ENCODE assay signal across 15 cellular contexts in the genomic region with DNA sequence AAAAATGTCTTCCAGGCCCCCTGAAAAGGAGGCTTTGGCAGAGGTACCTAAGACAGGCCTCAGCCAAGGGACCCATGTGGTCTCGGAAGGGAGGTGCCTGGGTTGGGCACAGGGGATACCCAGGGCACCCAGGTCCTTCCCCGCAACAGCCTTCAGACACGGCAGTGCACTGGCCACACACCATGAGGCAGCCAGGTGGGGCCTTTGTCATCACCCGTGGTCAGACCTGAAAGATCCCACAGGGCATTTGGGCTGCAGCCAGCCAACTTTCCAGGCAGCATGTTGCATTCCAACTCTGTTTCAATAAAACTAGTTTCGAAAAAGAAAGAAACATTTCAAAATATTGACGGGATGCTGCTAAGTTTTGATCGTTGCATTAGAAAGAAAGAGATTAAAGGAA. TPM values are rescaled to one million over a fixed set of nuclear protein-coding genes. Genes with fewer than 3 reads are reported as not detected.
DNase-seq lines count a peak whose midpoint lies in the region; ATAC-seq, FAIRE-seq and TF ChIP-seq lines count a peak whose summit lies in the region.
"Had no signal": no experiment of that assay in that cellular context is flagged by ENCODE, and none has a peak within 500 bp of the region (broad histone marks: within the 10 kb centered on the region; RNA-seq: fewer than 3 reads in every experiment).

No MANE protein-coding gene starts in this region.

- H3K36me3 ChIP-seq in right lobe of liver: no peaks in the 10 kb centered on the region
- no peaks in the 10 kb centered on the region for H3K36me3 ChIP-seq in HepG2 (replicated peaks in 1 of 2; ENCODE audit: control insufficient read depth in 1 of 2, insufficient read depth in 2 of 2, low read length in 2 of 2)
- no peaks in the 10 kb centered on the region for H3K36me3 ChIP-seq in kidney (ENCODE audit: control insufficient read depth in 1 of 2, insufficient read depth in 2 of 2, low read length in 2 of 2)
- no peaks in the 10 kb centered on the region for H3K36me3 ChIP-seq in transverse colon

- POLR2A ChIA-PET in HepG2 (lab: Yijun Ruan, JAX): no interaction called here

- no peak for TF ChIP-seq CTCF in right lobe of liver (IDR thresholded peaks at IDR 0.05)
- no peak for TF ChIP-seq CTCF in HepG2 (CRISPR knock-in tag; IDR thresholded peaks at IDR 0.05)
- no peak for TF ChIP-seq CTCF in kidney (IDR thresholded peaks at IDR 0.05; ENCODE audit: borderline replicate concordance, extremely low read depth, insufficient read depth)
- TF ChIP-seq CTCF in transverse colon (IDR thresholded peaks at IDR 0.05): no peak

- intact Hi-C loops in right lobe of liver (cut with DNase I) (no loop called here), HepG2 (cut with micrococcal nuclease; ENCODE audit: unreplicated experiment) (no loop called here), kidney (cut with DNase I) (no loop called here), transverse colon (cut with DNase I; ENCODE audit: low total_unique reads) (no loop called here)

- H3K4me2 ChIP-seq in HepG2 (ENCODE audit: low read depth, low read length): no peak overlapping the region

- peak in 2 of 3 donors; percentile 39 to 67 for DNase-seq in right lobe of liver
- DNase-seq in HepG2 (ENCODE audit: low spot score): no peak
- peak; percentile 47 for DNase-seq in RPMI8226
- peak; percentile 77 for DNase-seq in kidney
- DNase-seq in transverse colon: peak; percentile 37
- no peak for DNase-seq in NCI-H1092 (lab: John Stamatoyannopoulos, UW)
- DNase-seq in NOMO-1 treated with dmso at 0.1 percent for 144 hours (lab: John Stamatoyannopoulos, UW; ENCODE audit: unreplicated experiment): no peak
- DNase-seq in activated CD4-positive, alpha-beta T cell treated with anti-CD3 and anti-CD28 coated beads, Interleukin-2, amount 50 U/mL, for 1 hour: no peak
- DNase-seq: 8988T; C1 segment of cervical spinal cord; CD4-positive, alpha-beta T cell; DMS79; GOT3; H9 had no signal

- no peaks in the 10 kb centered on the region for H3K79me2 ChIP-seq in HepG2 (ENCODE audit: insufficient read depth, low read length)

- TF ChIP-seq EP300 in HepG2 (IDR thresholded peaks at IDR 0.05; ENCODE audit: low read depth in 2 of 2, low read length in 2 of 2) (no peak), HepG2 (CRISPR knock-in tag; IDR thresholded peaks at IDR 0.05; ENCODE audit: borderline replicate concordance) (no peak), transverse colon (IDR thresholded peaks at IDR 0.05; ENCODE audit: low read depth) (no peak)

- CTCF ChIA-PET in HepG2 (lab: Yijun Ruan, JAX; ENCODE audit: low intra/inter-chr PET ratio, low total read pairs): no interaction called here

- H3K27me3 ChIP-seq in right lobe of liver: no peaks in the 10 kb centered on the region
- H3K27me3 ChIP-seq in HepG2 (ENCODE audit: control insufficient read depth in 1 of 2, insufficient read depth in 2 of 2, low read length in 2 of 2): peaks cover 0 to 6% of the 10 kb centered on the region in 2 experiments; a peak in 1 of 5 replicates
- H3K27me3 ChIP-seq in transverse colon: peaks cover 12% of the 10 kb centered on the region

- no peak overlapping the region for H3K9ac ChIP-seq in HepG2 (ENCODE audit: insufficient read depth, low read depth, low read length)
- H3K9ac ChIP-seq in kidney (ENCODE audit: low read length in 2 of 2): no peak overlapping the region

- H4K20me1 ChIP-seq in HepG2 (ENCODE audit: insufficient read depth, low read length): no peaks in the 10 kb centered on the region

- H3K27ac ChIP-seq in right lobe of liver (no peak overlapping the region), HepG2 (ENCODE audit: extremely low read length, insufficient read depth, low read length) (no peak overlapping the region), kidney (ENCODE audit: low read depth in 2 of 2, low read length in 2 of 2) (no peak overlapping the region), transverse colon (peak overlapping the region in 1 of 4 donors; percentile 48)

- no peak overlapping the region for H2AFZ ChIP-seq in HepG2 (ENCODE audit: low read length)

- BruUV-seq in HepG2 (replicated peaks; lab: Mats Ljungman, UMichigan): no TSS peak

- TF ChIP-seq RAD21 in HepG2 (CRISPR knock-in tag; IDR thresholded peaks at IDR 0.05): no peak

- TF ChIP-seq POLR2A in right lobe of liver (IDR thresholded peaks at IDR 0.05) (no peak), HepG2 (IDR thresholded peaks at IDR 0.05; ENCODE audit: insufficient read depth in 1 of 2, low read depth in 2 of 2, low read length in 2 of 2) (no peak), transverse colon (IDR thresholded peaks at IDR 0.05) (no peak)

- H3K4me3 ChIP-seq in right lobe of liver (no peak overlapping the region), HepG2 (replicated peaks in 1 of 3; ENCODE audit: insufficient read depth in 1 of 3, low read depth in 2 of 3, low read length in 3 of 3) (no peak overlapping the region), kidney (ENCODE audit: low read length in 2 of 2) (no peak overlapping the region), transverse colon (no peak overlapping the region)
- H3K4me3 ChIP-seq: GM12878 had no signal

- H3K4me1 ChIP-seq in right lobe of liver (no peaks in the 10 kb centered on the region), HepG2 (ENCODE audit: insufficient read depth, low read length) (peaks cover 17% of the 10 kb centered on the region), kidney (ENCODE audit: control insufficient read depth in 1 of 2, insufficient read depth in 1 of 2, low read depth in 1 of 2, low read length in 2 of 2) (peaks cover 4 to 6% of the 10 kb centered on the region in 2 donors), transverse colon (peaks cover 0 to 9% (median 6%) of the 10 kb centered on the region in 4 donors)

- FAIRE-seq in HepG2 (lab: Jason Lieb, UNC) (no peak), kidney (lab: Jason Lieb, UNC) (no peak)
- FAIRE-seq: GM12878 had no signal

- H3K9me3 ChIP-seq in right lobe of liver (no peaks in the 10 kb centered on the region), HepG2 (ENCODE audit: low read length) (no peaks in the 10 kb centered on the region), kidney (ENCODE audit: control insufficient read depth in 1 of 2, low read length in 2 of 2) (no peaks in the 10 kb centered on the region), transverse colon (no peaks in the 10 kb centered on the region)

- in situ Hi-C loops in HepG2 (cut with HindIII; ENCODE audit: extremely low pct_ligation_motif_present, low pct_unique_long_range_greater_than_20kb): no loop called here
- in situ Hi-C loops in transverse colon (cut with MboI; ENCODE audit: low pct_ligation_motif_present in 1 of 4, low pct_unique_long_range_greater_than_20kb in 1 of 4, low sequenced_read_pairs in 3 of 4): no loop called here

- WGBS in right lobe of liver (ENCODE audit: insufficient coverage, low coverage, low lambda C conversion rate, missing lambda C conversion rate): 40% methylated on average over 5 of the region's 7 CpGs
- whole genome bisulfite sequencing in HepG2 (ENCODE audit: low lambda C conversion rate): 56% methylated on average over 7 of the region's 7 CpGs
- WGBS in transverse colon (ENCODE audit: low coverage in 1 of 2), 2 donors: 80 to 84% methylated on average over 3 to 7 of the region's 7 CpGs

- ATAC-seq in right lobe of liver (peak in 3 of 4 donors; percentile 6 to 43 (median 9)), HepG2 (no peak)
- ATAC-seq: GM12878 had no signal

TF ChIP-seq in HepG2, 621 proteins besides CTCF, POLR2A, EP300 and RAD21 (continues in another document):
- TF ChIP-seq, protein P1, sequence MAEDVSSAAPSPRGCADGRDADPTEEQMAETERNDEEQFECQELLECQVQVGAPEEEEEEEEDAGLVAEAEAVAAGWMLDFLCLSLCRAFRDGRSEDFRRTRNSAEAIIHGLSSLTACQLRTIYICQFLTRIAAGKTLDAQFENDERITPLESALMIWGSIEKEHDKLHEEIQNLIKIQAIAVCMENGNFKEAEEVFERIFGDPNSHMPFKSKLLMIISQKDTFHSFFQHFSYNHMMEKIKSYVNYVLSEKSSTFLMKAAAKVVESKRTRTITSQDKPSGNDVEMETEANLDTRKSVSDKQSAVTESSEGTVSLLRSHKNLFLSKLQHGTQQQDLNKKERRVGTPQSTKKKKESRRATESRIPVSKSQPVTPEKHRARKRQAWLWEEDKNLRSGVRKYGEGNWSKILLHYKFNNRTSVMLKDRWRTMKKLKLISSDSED (CRISPR knock-in tag; IDR thresholded peaks at IDR 0.05): no peak
- no peak for TF ChIP-seq SCMH1 (CRISPR knock-in tag; IDR thresholded peaks at IDR 0.05; ENCODE audit: borderline replicate concordance)

RNA-seq across cellular contexts. Expression of a gene that starts 4.7 kb away (rescaled TPM):
- total RNA-seq in right lobe of liver: 10 to 100 TPM; 13.0 to 20.0 (median 17.6) TPM
- total RNA-seq in HepG2 (2016; rRNA removed; fragmentation: Illumina TruSeq; extraction: Trizol): 15.5 and 18.4 TPM in 2 replicates
- total RNA-seq in HepG2 (2016; cell fraction: cytosol; rRNA removed; fragmentation: Illumina TruSeq; extraction: Trizol; ENCODE audit: low read depth): 26.3 and 26.8 TPM in 2 replicates
- total RNA-seq in HepG2 (2016; cell fraction: insoluble cytoplasmic fraction; rRNA removed; fragmentation: Illumina TruSeq; extraction: Trizol): 16.3 and 16.7 TPM in 2 replicates
- total RNA-seq in HepG2 (2016; cell fraction: membrane; rRNA removed; fragmentation: Illumina TruSeq; extraction: Trizol): 20.4 and 21.8 TPM in 2 replicates
- 29.7 and 32.9 TPM in 2 replicates for total RNA-seq in HepG2 (2016; cell fraction: nucleus; rRNA removed; fragmentation: Illumina TruSeq; extraction: Trizol)
- polyA plus RNA-seq in HepG2 (2011; rRNA removed): 12.6 and 13.3 TPM in 2 replicates
- 13.0 and 16.2 TPM in 2 replicates for polyA plus RNA-seq in HepG2 (2011; cell fraction: cytosol; rRNA removed)
- 37.9 and 38.9 TPM in 2 replicates for polyA plus RNA-seq in HepG2 (2011; cell fraction: nucleus; rRNA removed)
- 12.7 and 13.6 TPM in 2 replicates for polyA plus RNA-seq in HepG2 (2012)
- 1.8 and 2.2 TPM in 2 replicates for polyA plus RNA-seq in HepG2 (2016; cell fraction: cytosol; fragmentation: Illumina TruSeq; extraction: Trizol; ENCODE audit: low read depth)
- 17.9 and 19.3 TPM in 2 replicates for polyA plus RNA-seq in HepG2 (2016; cell fraction: insoluble cytoplasmic fraction; fragmentation: Illumina TruSeq; extraction: Trizol; ENCODE audit: low read depth)
- polyA plus RNA-seq in HepG2 (2016; cell fraction: membrane; fragmentation: Illumina TruSeq; extraction: Trizol; ENCODE audit: low read depth): 5.5 TPM in 2 replicates
- 27.6 and 28.8 TPM in 2 replicates for polyA plus RNA-seq in HepG2 (2016; cell fraction: nucleus; fragmentation: Illumina TruSeq; extraction: Trizol; ENCODE audit: insufficient read depth, low read depth)
- polyA minus RNA-seq in HepG2 (2011; rRNA and poly(A)+ RNA removed; ENCODE audit: low replicate concordance): 31.5 and 65.3 TPM in 2 replicates
- polyA minus RNA-seq in HepG2 (2011; cell fraction: cytosol; rRNA and poly(A)+ RNA removed): 9.6 and 11.7 TPM in 2 replicates
- polyA minus RNA-seq in HepG2 (2011; cell fraction: nucleus; rRNA and poly(A)+ RNA removed): 67.3 and 70.4 TPM in 2 replicates
- 33.2 TPM for total RNA-seq in kidney
- 9.1 TPM for polyA plus RNA-seq in kidney (ENCODE audit: insufficient read depth, low read depth, low replicate concordance)
- total RNA-seq in transverse colon: 10 to 100 TPM; 23.3 to 43.6 (median 30.0) TPM

Comparison
In these comparisons a context has a peak if more than half of its experiments do, and no peak if none do; other contexts are left out.
1. DNase-seq: peak in right lobe of liver (2 of 3), RPMI8226 (single experiment), kidney (single experiment) and transverse colon (single experiment); none in HepG2 (single experiment), NCI-H1092 (single experiment), NOMO-1 treated with dmso at 0.1 percent for 144 hours (single experiment) and activated CD4-positive, alpha-beta T cell treated with anti-CD3 and anti-CD28 coated beads, Interleukin-2, amount 50 U/mL, for 1 hour (single experiment).